Comparison of ENCODE assay signal across 1 cellular context in genomic region chr17:30906101-30906911, GRCh38.
A peak's percentile ranks its signal among the peaks of the same experiment; 100 is the strongest.
TF ChIP-seq lines count a peak whose summit lies in the region.

A gene with protein sequence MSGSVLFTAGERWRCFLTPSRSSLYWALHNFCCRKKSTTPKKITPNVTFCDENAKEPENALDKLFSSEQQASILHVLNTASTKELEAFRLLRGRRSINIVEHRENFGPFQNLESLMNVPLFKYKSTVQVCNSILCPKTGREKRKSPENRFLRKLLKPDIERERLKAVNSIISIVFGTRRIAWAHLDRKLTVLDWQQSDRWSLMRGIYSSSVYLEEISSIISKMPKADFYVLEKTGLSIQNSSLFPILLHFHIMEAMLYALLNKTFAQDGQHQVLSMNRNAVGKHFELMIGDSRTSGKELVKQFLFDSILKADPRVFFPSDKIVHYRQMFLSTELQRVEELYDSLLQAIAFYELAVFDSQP (minus strand): TSS chr17:30906238. CDS start chr17:30906198, 40 bp downstream.

TF ChIP-seq in GM12878, 131 proteins besides CTCF, POLR2A, EP300 and RAD21 (continued from another document):
- TF ChIP-seq CUX1 (IDR thresholded peaks at IDR 0.05; ENCODE audit: insufficient replicate concordance, low read depth, low read length) (no peak), PAX5 (IDR thresholded peaks at IDR 0.05; ENCODE audit: borderline replicate concordance, low read depth, low read length) (peak; percentile 57; the same call in 1 of the 2 replicates), HDGF (IDR thresholded peaks at IDR 0.05) (no peak), FOS (IDR thresholded peaks at IDR 0.05; ENCODE audit: borderline replicate concordance, extremely low read depth, insufficient read length) (no peak)
TF ChIP-seq in GM12878: peak in this region for 69.
